Comparison of ENCODE assay signal across 27 cellular contexts in the genomic region with DNA sequence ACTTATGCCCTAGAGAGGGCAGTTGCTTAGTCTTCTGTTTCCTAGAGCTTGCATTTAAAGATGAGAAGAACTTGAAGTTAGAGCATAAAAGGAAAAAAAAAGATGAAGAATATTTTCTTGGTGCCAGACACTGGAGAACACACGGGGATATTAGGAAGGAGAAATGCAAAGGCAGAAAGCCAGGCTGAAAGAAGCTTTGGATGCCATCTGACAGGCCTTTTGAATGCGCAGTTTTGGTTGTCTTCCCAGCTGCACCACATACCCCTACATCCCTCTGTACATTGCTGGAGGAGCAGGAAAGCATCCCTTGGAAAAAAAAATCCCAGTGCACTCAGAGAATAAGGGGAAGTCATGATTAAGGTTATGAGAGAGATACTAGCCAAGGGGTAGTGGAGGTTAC.
"Had no signal": no experiment of that assay in that cellular context is flagged by ENCODE, and none has a peak within 500 bp of the region (broad histone marks: within the 10 kb centered on the region; RNA-seq: fewer than 3 reads in every experiment).

No MANE protein-coding gene starts in this region.

- H3K9me3 Mint-ChIP-seq: activated naive CD4-positive, alpha-beta T cell treated with anti-CD3 and anti-CD28 coated beads, Interleukin-2, amount 50 U/mL, for 72 hours; stimulated activated effector memory CD8-positive, alpha-beta T cell treated with anti-CD3 and anti-CD28 coated beads, Interleukin-12 subunit alpha, Interleukin-12 subunit beta, amount 100 ng/mL, for 72 hours; stimulated activated naive CD8-positive, alpha-beta T cell treated with anti-CD3 and anti-CD28 coated beads, Interleukin-15, Interleukin-2, amounts not matched to agents 100 ng/mL and 50 ng/mL, for 24 hours had no signal

- H3K4me3 Mint-ChIP-seq: activated CD4-positive, alpha-beta T cell treated with anti-CD3 and anti-CD28 coated beads for 36 hours; activated T-cell treated with anti-CD3 and anti-CD28 coated beads, Interleukin-2, amount 50 U/mL, for 72 hours; mesothelial cell of epicardium; naive B cell; stimulated activated effector memory CD8-positive, alpha-beta T cell treated with anti-CD3 and anti-CD28 coated beads, Interleukin-12 subunit alpha, Interleukin-12 subunit beta, amount 100 ng/mL, for 72 hours; stimulated activated naive CD8-positive, alpha-beta T cell treated with anti-CD3 and anti-CD28 coated beads, Interleukin-15, Interleukin-2, amounts not matched to agents 100 ng/mL and 50 ng/mL, for 24 hours had no signal

- H3K79me2 ChIP-seq: parathyroid adenoma had no signal

- H3K4me1 Mint-ChIP-seq: activated CD4-positive, alpha-beta T cell treated with anti-CD3 and anti-CD28 coated beads for 36 hours; naive B cell; stimulated activated effector memory CD8-positive, alpha-beta T cell treated with anti-CD3 and anti-CD28 coated beads, Interleukin-12 subunit alpha, Interleukin-12 subunit beta, amount 100 ng/mL, for 72 hours had no signal

- H3K9ac ChIP-seq: parathyroid adenoma had no signal

- DNase-seq: activated CD4-positive, alpha-beta T cell treated with anti-CD3 and anti-CD28 coated beads for 36 hours; activated CD4-positive, alpha-beta T cell treated with anti-CD3 and anti-CD28 coated beads, Interleukin-2, amount 50 U/mL, for 4 hours; activated CD4-positive, CD25-positive, alpha-beta regulatory T cell; activated naive CD4-positive, alpha-beta T cell; activated T-cell treated with anti-CD3 and anti-CD28 coated beads for 4 hours; activated T-cell treated with anti-CD3 and anti-CD28 coated beads, Interleukin-2, amount 50 U/mL, for 72 hours; dermis blood vessel endothelial cell; effector CD4-positive, alpha-beta T cell; esophagus squamous epithelium; left ventricle myocardium inferior; naive B cell; psoas muscle; sigmoid colon; small intestine; stimulated activated CD4-positive, alpha-beta T cell treated with anti-CD3 and anti-CD28 coated beads, Interleukin-4, amount 100 ng/mL, for 24 hours; trophoblast cell had no signal

- H3K27me3 Mint-ChIP-seq: naive B cell; stimulated activated naive CD8-positive, alpha-beta T cell treated with anti-CD3 and anti-CD28 coated beads, Interleukin-15, Interleukin-2, amounts not matched to agents 100 ng/mL and 50 ng/mL, for 24 hours had no signal

- ATAC-seq: activated CD4-positive, alpha-beta T cell treated with anti-CD3 and anti-CD28 coated beads for 36 hours; activated naive CD4-positive, alpha-beta T cell treated with anti-CD3 and anti-CD28 coated beads, Interleukin-2, amount 50 U/mL, for 72 hours; activated T-cell treated with anti-CD3 and anti-CD28 coated beads, Interleukin-2, amount 50 U/mL, for 72 hours; body of pancreas; psoas muscle; stimulated activated effector memory CD8-positive, alpha-beta T cell treated with anti-CD3 and anti-CD28 coated beads, Interleukin-12 subunit alpha, Interleukin-12 subunit beta, amount 100 ng/mL, for 72 hours had no signal

- H3K27ac Mint-ChIP-seq: activated CD4-positive, alpha-beta T cell treated with anti-CD3 and anti-CD28 coated beads for 36 hours; activated naive CD4-positive, alpha-beta T cell treated with anti-CD3 and anti-CD28 coated beads, Interleukin-2, amount 50 U/mL, for 72 hours; activated T-cell treated with anti-CD3 and anti-CD28 coated beads, Interleukin-2, amount 50 U/mL, for 72 hours; mesothelial cell of epicardium; naive B cell; stimulated activated effector memory CD8-positive, alpha-beta T cell treated with anti-CD3 and anti-CD28 coated beads, Interleukin-12 subunit alpha, Interleukin-12 subunit beta, amount 100 ng/mL, for 72 hours; stimulated activated naive CD8-positive, alpha-beta T cell treated with anti-CD3 and anti-CD28 coated beads, Interleukin-15, Interleukin-2, amounts not matched to agents 100 ng/mL and 50 ng/mL, for 24 hours had no signal

- H3K9me3 ChIP-seq: body of pancreas, esophagus squamous epithelium, left ventricle myocardium inferior, psoas muscle, sigmoid colon, thoracic aorta had no signal

- H3K27ac ChIP-seq: body of pancreas, esophagus squamous epithelium, left ventricle myocardium inferior, parathyroid adenoma, psoas muscle, sigmoid colon, thoracic aorta had no signal

- H3K36me3 Mint-ChIP-seq: activated naive CD4-positive, alpha-beta T cell treated with anti-CD3 and anti-CD28 coated beads, Interleukin-2, amount 50 U/mL, for 72 hours; mesothelial cell of epicardium; naive B cell; stimulated activated effector memory CD8-positive, alpha-beta T cell treated with anti-CD3 and anti-CD28 coated beads, Interleukin-12 subunit alpha, Interleukin-12 subunit beta, amount 100 ng/mL, for 72 hours had no signal

- H3K4me1 ChIP-seq: body of pancreas, parathyroid adenoma, psoas muscle had no signal

- H2AFZ ChIP-seq: parathyroid adenoma had no signal

- H3K27me3 ChIP-seq: body of pancreas, esophagus squamous epithelium, sigmoid colon had no signal

- FAIRE-seq: endometrium, frontal cortex, small intestine, urothelium cell line had no signal

- H3K4me3 ChIP-seq: body of pancreas, esophagus squamous epithelium, left ventricle myocardium inferior, lung, psoas muscle, sigmoid colon, thoracic aorta had no signal

- H3K36me3 ChIP-seq: esophagus squamous epithelium, left ventricle myocardium inferior, sigmoid colon, thoracic aorta had no signal
